In the genomic region with DNA sequence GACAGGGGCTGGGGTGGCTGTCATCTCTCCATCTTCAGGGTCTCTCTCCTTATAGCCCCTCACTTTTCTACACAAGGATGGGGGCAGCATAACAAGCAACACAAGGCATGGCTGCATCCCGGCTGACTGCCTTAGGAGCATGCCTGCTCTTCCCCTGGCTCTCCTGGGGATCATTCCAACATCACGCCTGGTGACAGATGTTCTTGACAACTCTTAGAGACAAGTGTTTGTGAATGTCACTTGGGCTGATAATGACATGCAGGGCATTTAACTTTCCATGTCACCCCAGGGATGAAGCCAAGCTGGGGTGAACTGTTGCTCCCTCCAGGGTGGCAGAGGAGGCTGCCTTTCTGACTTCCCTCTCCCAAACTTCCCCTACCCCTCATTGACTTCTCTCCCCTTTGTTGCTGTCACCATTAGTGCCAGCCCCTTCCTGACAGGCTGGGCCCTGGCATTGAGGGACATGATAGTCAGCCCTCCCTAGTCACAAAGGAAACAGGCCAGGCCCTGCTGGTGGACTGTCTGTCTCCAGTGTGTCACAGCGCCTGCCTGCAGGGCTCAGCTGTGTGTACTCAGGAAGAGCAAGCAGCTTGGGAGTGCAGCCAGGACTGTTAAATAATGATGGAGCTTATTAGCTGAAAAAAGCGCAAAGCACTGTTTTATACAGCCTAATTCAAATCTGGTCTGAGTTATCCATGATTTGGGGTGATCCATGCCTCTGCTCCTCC, we compare ENCODE assay signal across 11 cellular contexts.
DNase-seq lines count a peak whose midpoint lies in the region; ATAC-seq lines count a peak whose summit lies in the region.
"Had no signal": no experiment of that assay in that cellular context is flagged by ENCODE, and none has a peak within 500 bp of the region (broad histone marks: within the 10 kb centered on the region; RNA-seq: fewer than 3 reads in every experiment).

No MANE protein-coding gene starts in this region.

- intact Hi-C loops in left cardiac atrium (cut with DNase I) = no loop called here

- no peaks in the 10 kb centered on the region for H3K4me1 Mint-ChIP-seq in stimulated activated memory B cell treated with anti-CD40 and anti-IgM and Interleukin-4, amounts not matched to agents 10 μg/mL and 1 μg/mL and 100 μg/mL, for 72 hours

- H3K27me3 Mint-ChIP-seq in stimulated activated memory B cell treated with anti-CD40 and anti-IgM and Interleukin-4, amounts not matched to agents 10 μg/mL and 1 μg/mL and 100 μg/mL, for 72 hours = no peaks in the 10 kb centered on the region

- no peaks in the 10 kb centered on the region for H3K36me3 Mint-ChIP-seq in stimulated activated memory B cell treated with anti-CD40 and anti-IgM and Interleukin-4, amounts not matched to agents 10 μg/mL and 1 μg/mL and 100 μg/mL, for 72 hours

- H3K9me3 Mint-ChIP-seq in stimulated activated memory B cell treated with anti-CD40 and anti-IgM and Interleukin-4, amounts not matched to agents 10 μg/mL and 1 μg/mL and 100 μg/mL, for 72 hours = no peaks in the 10 kb centered on the region

- peak; percentile 89 to 92 for ATAC-seq in left cardiac atrium
- peak; percentile 14 for ATAC-seq in stimulated activated memory B cell treated with anti-CD40 and anti-IgM and Interleukin-4, amounts not matched to agents 10 μg/mL and 1 μg/mL and 100 μg/mL, for 72 hours
- no peak for ATAC-seq in HG02870 (IDR thresholded peaks at IDR 0.05; ENCODE audit: unreplicated experiment)
- no peak for ATAC-seq in GM19328 (IDR thresholded peaks at IDR 0.05; ENCODE audit: unreplicated experiment)

- no peak overlapping the region for H3K27ac Mint-ChIP-seq in stimulated activated memory B cell treated with anti-CD40 and anti-IgM and Interleukin-4, amounts not matched to agents 10 μg/mL and 1 μg/mL and 100 μg/mL, for 72 hours

- peak; percentile 25 for DNase-seq in NCI-H82 (lab: John Stamatoyannopoulos, UW)
- no peak for DNase-seq in NCI-H82 treated with DMSO at 0.1 percent for 48 hours (lab: John Stamatoyannopoulos, UW; ENCODE audit: unreplicated experiment)
- DNase-seq in NCI-H524 treated with DMSO at 0.1 percent for 48 hours (lab: John Stamatoyannopoulos, UW) = peak; percentile 46
- peak; percentile 41 for DNase-seq in left cardiac atrium
- no peak for DNase-seq in SIG-M5 (lab: John Stamatoyannopoulos, UW)
- DNase-seq: activated CD4-positive, alpha-beta T cell treated with anti-CD3 and anti-CD28 coated beads for 1 hour; activated T-cell treated with anti-CD3 and anti-CD28 coated beads, Interleukin-2, amount 50 U/mL, for 1 hour; transverse colon had no signal

- H3K4me3 Mint-ChIP-seq in stimulated activated memory B cell treated with anti-CD40 and anti-IgM and Interleukin-4, amounts not matched to agents 10 μg/mL and 1 μg/mL and 100 μg/mL, for 72 hours = no peak overlapping the region

Comparison
In these comparisons a context has a peak if more than half of its experiments do, and no peak if none do; other contexts are left out.
1. DNase-seq: peak in NCI-H82 (single experiment), NCI-H524 treated with DMSO at 0.1 percent for 48 hours (single experiment) and left cardiac atrium (single experiment); none in NCI-H82 treated with DMSO at 0.1 percent for 48 hours (single experiment) and SIG-M5 (single experiment).
2. ATAC-seq: peak in left cardiac atrium (2 of 2) and stimulated activated memory B cell treated with anti-CD40 and anti-IgM and Interleukin-4, amounts not matched to agents 10 μg/mL and 1 μg/mL and 100 μg/mL, for 72 hours (single experiment); none in HG02870 (single experiment) and GM19328 (single experiment).